Comparison of ENCODE assay signal across 1 cellular context in the genomic region with DNA sequence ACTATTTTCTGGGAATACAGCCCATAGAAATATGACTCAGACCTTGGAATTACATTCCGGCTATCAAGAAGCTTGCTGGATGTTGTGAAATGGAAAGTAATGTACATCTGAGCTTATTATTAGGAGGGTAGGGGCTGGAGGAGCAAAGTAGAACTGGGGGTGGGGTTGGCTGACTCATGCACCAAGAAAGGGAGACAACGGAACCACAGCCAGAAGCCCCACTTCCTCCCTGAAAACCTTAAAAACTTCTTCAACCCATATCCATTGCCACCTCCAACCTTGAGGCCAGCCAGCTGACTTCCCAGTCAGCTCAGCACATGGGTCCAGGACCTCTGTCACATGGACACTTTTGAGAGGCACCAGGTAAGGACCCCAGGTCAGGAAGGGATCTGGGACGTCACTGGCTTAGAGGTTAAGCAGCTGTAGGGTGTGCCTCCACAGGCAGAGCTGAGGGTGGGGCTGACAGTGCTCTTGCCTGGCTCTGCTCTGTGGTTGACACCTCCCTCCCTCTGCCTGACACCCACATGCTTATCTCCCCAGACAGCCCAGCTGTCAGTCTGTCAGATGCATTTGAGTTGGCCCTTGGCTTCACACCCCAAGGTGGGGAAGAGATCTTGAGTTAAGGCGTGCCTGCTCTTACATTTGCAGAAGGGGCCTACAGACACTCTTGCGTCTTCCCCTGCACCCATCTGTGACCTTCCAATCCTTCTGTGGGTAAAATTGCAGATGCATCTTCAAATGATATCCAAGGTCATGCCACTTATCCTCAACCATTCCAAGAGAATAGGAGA.
A peak's percentile ranks its signal among the peaks of the same experiment; 100 is the strongest.
TF ChIP-seq lines count a peak whose summit lies in the region.

No MANE protein-coding gene starts in this region.

TF ChIP-seq in K562, 482 proteins besides CTCF, POLR2A, EP300 and RAD21 (continued from another document and continues in another):
- TF ChIP-seq, protein P1, sequence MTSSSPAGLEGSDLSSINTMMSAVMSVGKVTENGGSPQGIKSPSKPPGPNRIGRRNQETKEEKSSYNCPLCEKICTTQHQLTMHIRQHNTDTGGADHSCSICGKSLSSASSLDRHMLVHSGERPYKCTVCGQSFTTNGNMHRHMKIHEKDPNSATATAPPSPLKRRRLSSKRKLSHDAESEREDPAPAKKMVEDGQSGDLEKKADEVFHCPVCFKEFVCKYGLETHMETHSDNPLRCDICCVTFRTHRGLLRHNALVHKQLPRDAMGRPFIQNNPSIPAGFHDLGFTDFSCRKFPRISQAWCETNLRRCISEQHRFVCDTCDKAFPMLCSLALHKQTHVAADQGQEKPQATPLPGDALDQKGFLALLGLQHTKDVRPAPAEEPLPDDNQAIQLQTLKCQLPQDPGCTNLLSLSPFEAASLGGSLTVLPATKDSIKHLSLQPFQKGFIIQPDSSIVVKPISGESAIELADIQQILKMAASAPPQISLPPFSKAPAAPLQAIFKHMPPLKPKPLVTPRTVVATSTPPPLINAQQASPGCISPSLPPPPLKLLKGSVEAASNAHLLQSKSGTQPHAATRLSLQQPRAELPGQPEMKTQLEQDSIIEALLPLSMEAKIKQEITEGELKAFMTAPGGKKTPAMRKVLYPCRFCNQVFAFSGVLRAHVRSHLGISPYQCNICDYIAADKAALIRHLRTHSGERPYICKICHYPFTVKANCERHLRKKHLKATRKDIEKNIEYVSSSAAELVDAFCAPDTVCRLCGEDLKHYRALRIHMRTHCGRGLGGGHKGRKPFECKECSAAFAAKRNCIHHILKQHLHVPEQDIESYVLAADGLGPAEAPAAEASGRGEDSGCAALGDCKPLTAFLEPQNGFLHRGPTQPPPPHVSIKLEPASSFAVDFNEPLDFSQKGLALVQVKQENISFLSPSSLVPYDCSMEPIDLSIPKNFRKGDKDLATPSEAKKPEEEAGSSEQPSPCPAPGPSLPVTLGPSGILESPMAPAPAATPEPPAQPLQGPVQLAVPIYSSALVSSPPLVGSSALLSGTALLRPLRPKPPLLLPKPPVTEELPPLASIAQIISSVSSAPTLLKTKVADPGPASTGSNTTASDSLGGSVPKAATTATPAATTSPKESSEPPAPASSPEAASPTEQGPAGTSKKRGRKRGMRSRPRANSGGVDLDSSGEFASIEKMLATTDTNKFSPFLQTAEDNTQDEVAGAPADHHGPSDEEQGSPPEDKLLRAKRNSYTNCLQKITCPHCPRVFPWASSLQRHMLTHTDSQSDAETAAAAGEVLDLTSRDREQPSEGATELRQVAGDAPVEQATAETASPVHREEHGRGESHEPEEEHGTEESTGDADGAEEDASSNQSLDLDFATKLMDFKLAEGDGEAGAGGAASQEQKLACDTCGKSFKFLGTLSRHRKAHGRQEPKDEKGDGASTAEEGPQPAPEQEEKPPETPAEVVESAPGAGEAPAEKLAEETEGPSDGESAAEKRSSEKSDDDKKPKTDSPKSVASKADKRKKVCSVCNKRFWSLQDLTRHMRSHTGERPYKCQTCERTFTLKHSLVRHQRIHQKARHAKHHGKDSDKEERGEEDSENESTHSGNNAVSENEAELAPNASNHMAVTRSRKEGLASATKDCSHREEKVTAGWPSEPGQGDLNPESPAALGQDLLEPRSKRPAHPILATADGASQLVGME (CRISPR knock-in tag; IDR thresholded peaks at IDR 0.05): peak; percentile 61; the same call in 1 of the 2 replicates
- TF ChIP-seq SMARCB1 (IDR thresholded peaks at IDR 0.05; ENCODE audit: insufficient read length, low read depth) (peak; percentile 87), SREBF2 (CRISPR knock-in tag; IDR thresholded peaks at IDR 0.05) (no peak), NR1H2 (CRISPR knock-in tag; IDR thresholded peaks at IDR 0.05) (no peak), MTA1 (IDR thresholded peaks at IDR 0.05; ENCODE audit: borderline replicate concordance) (peak; percentile 89), NFIX (CRISPR knock-in tag; IDR thresholded peaks at IDR 0.05; ENCODE audit: low read depth) (no peak), TSC22D4 (tag; IDR thresholded peaks at IDR 0.05) (no peak), RB1 (IDR thresholded peaks at IDR 0.05; ENCODE audit: low read depth) (peak; percentile 47; the same call in 1 of the 2 replicates), CBX5 (IDR thresholded peaks at IDR 0.05; ENCODE audit: borderline replicate concordance, low read depth) (peak; percentile 75; the same call in 1 of the 2 replicates), ARNT (IDR thresholded peaks at IDR 0.05) (no peak; a peak in 1 of 4 replicates), BRF1 (IDR thresholded peaks at IDR 0.05; ENCODE audit: borderline replicate concordance, extremely low read depth, insufficient read length) (no peak), MXI1 (IDR thresholded peaks at IDR 0.05; ENCODE audit: low read depth, low read length) (peak; percentile 92), BCL6 (CRISPR knock-in tag; IDR thresholded peaks at IDR 0.05) (no peak), MYBL2 (IDR thresholded peaks at IDR 0.05; ENCODE audit: low read depth) (no peak), MYBL2 (CRISPR knock-in tag; IDR thresholded peaks at IDR 0.05; ENCODE audit: borderline replicate concordance) (no peak), RFX7 (CRISPR knock-in tag; IDR thresholded peaks at IDR 0.05) (no peak), ZKSCAN3 (CRISPR knock-in tag; IDR thresholded peaks at IDR 0.05) (no peak), CEBPB (tag; IDR thresholded peaks at IDR 0.05) (peak; percentile 80), TEAD4 (IDR thresholded peaks at IDR 0.05; ENCODE audit: low read length) (peak; percentile 96), TEAD4 (CRISPR knock-in tag; IDR thresholded peaks at IDR 0.05; ENCODE audit: borderline replicate concordance) (no peak), TCFL5 (CRISPR knock-in tag; conservative IDR thresholded peaks at IDR 0.05) (no peak), OTX1 (CRISPR knock-in tag; IDR thresholded peaks at IDR 0.05) (peak; percentile 77; the same call in 1 of the 2 replicates), GTF2E2 (tag; IDR thresholded peaks at IDR 0.05) (no peak), MTA3 (IDR thresholded peaks at IDR 0.05; ENCODE audit: borderline replicate concordance) (peak; percentile 96), ZNF507 (tag; conservative IDR thresholded peaks at IDR 0.05) (no peak), NR2C2 (CRISPR knock-in tag; IDR thresholded peaks at IDR 0.05) (peak; percentile 74), NR2C2 (tag; IDR thresholded peaks at IDR 0.05) (peak; percentile 91), HDAC2 (IDR thresholded peaks at IDR 0.05) (peak; percentile 90), SETDB1 (IDR thresholded peaks at IDR 0.05; ENCODE audit: low read length) (no peak), MAZ (CRISPR knock-in tag; conservative IDR thresholded peaks at IDR 0.05 in 1 of 2, IDR thresholded peaks at IDR 0.05 in 1 of 2) (peak; percentile 98 to 100), E2F3 (CRISPR knock-in tag; IDR thresholded peaks at IDR 0.05) (no peak)
- TF ChIP-seq, protein P2, sequence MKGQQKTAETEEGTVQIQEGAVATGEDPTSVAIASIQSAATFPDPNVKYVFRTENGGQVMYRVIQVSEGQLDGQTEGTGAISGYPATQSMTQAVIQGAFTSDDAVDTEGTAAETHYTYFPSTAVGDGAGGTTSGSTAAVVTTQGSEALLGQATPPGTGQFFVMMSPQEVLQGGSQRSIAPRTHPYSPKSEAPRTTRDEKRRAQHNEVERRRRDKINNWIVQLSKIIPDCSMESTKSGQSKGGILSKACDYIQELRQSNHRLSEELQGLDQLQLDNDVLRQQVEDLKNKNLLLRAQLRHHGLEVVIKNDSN (CRISPR knock-in tag; IDR thresholded peaks at IDR 0.05): peak; percentile 76
- TF ChIP-seq, protein P3, sequence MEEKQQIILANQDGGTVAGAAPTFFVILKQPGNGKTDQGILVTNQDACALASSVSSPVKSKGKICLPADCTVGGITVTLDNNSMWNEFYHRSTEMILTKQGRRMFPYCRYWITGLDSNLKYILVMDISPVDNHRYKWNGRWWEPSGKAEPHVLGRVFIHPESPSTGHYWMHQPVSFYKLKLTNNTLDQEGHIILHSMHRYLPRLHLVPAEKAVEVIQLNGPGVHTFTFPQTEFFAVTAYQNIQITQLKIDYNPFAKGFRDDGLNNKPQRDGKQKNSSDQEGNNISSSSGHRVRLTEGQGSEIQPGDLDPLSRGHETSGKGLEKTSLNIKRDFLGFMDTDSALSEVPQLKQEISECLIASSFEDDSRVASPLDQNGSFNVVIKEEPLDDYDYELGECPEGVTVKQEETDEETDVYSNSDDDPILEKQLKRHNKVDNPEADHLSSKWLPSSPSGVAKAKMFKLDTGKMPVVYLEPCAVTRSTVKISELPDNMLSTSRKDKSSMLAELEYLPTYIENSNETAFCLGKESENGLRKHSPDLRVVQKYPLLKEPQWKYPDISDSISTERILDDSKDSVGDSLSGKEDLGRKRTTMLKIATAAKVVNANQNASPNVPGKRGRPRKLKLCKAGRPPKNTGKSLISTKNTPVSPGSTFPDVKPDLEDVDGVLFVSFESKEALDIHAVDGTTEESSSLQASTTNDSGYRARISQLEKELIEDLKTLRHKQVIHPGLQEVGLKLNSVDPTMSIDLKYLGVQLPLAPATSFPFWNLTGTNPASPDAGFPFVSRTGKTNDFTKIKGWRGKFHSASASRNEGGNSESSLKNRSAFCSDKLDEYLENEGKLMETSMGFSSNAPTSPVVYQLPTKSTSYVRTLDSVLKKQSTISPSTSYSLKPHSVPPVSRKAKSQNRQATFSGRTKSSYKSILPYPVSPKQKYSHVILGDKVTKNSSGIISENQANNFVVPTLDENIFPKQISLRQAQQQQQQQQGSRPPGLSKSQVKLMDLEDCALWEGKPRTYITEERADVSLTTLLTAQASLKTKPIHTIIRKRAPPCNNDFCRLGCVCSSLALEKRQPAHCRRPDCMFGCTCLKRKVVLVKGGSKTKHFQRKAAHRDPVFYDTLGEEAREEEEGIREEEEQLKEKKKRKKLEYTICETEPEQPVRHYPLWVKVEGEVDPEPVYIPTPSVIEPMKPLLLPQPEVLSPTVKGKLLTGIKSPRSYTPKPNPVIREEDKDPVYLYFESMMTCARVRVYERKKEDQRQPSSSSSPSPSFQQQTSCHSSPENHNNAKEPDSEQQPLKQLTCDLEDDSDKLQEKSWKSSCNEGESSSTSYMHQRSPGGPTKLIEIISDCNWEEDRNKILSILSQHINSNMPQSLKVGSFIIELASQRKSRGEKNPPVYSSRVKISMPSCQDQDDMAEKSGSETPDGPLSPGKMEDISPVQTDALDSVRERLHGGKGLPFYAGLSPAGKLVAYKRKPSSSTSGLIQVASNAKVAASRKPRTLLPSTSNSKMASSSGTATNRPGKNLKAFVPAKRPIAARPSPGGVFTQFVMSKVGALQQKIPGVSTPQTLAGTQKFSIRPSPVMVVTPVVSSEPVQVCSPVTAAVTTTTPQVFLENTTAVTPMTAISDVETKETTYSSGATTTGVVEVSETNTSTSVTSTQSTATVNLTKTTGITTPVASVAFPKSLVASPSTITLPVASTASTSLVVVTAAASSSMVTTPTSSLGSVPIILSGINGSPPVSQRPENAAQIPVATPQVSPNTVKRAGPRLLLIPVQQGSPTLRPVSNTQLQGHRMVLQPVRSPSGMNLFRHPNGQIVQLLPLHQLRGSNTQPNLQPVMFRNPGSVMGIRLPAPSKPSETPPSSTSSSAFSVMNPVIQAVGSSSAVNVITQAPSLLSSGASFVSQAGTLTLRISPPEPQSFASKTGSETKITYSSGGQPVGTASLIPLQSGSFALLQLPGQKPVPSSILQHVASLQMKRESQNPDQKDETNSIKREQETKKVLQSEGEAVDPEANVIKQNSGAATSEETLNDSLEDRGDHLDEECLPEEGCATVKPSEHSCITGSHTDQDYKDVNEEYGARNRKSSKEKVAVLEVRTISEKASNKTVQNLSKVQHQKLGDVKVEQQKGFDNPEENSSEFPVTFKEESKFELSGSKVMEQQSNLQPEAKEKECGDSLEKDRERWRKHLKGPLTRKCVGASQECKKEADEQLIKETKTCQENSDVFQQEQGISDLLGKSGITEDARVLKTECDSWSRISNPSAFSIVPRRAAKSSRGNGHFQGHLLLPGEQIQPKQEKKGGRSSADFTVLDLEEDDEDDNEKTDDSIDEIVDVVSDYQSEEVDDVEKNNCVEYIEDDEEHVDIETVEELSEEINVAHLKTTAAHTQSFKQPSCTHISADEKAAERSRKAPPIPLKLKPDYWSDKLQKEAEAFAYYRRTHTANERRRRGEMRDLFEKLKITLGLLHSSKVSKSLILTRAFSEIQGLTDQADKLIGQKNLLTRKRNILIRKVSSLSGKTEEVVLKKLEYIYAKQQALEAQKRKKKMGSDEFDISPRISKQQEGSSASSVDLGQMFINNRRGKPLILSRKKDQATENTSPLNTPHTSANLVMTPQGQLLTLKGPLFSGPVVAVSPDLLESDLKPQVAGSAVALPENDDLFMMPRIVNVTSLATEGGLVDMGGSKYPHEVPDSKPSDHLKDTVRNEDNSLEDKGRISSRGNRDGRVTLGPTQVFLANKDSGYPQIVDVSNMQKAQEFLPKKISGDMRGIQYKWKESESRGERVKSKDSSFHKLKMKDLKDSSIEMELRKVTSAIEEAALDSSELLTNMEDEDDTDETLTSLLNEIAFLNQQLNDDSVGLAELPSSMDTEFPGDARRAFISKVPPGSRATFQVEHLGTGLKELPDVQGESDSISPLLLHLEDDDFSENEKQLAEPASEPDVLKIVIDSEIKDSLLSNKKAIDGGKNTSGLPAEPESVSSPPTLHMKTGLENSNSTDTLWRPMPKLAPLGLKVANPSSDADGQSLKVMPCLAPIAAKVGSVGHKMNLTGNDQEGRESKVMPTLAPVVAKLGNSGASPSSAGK (IDR thresholded peaks at IDR 0.05): peak; percentile 97
- TF ChIP-seq, protein P4, sequence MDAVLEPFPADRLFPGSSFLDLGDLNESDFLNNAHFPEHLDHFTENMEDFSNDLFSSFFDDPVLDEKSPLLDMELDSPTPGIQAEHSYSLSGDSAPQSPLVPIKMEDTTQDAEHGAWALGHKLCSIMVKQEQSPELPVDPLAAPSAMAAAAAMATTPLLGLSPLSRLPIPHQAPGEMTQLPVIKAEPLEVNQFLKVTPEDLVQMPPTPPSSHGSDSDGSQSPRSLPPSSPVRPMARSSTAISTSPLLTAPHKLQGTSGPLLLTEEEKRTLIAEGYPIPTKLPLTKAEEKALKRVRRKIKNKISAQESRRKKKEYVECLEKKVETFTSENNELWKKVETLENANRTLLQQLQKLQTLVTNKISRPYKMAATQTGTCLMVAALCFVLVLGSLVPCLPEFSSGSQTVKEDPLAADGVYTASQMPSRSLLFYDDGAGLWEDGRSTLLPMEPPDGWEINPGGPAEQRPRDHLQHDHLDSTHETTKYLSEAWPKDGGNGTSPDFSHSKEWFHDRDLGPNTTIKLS (IDR thresholded peaks at IDR 0.05; ENCODE audit: borderline replicate concordance, low read depth): peak; percentile 79
- TF ChIP-seq, protein P5, sequence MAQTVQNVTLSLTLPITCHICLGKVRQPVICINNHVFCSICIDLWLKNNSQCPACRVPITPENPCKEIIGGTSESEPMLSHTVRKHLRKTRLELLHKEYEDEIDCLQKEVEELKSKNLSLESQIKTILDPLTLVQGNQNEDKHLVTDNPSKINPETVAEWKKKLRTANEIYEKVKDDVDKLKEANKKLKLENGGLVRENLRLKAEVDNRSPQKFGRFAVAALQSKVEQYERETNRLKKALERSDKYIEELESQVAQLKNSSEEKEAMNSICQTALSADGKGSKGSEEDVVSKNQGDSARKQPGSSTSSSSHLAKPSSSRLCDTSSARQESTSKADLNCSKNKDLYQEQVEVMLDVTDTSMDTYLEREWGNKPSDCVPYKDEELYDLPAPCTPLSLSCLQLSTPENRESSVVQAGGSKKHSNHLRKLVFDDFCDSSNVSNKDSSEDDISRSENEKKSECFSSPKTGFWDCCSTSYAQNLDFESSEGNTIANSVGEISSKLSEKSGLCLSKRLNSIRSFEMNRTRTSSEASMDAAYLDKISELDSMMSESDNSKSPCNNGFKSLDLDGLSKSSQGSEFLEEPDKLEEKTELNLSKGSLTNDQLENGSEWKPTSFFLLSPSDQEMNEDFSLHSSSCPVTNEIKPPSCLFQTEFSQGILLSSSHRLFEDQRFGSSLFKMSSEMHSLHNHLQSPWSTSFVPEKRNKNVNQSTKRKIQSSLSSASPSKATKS (CRISPR knock-in tag; IDR thresholded peaks at IDR 0.05): no peak
- TF ChIP-seq, protein P6, sequence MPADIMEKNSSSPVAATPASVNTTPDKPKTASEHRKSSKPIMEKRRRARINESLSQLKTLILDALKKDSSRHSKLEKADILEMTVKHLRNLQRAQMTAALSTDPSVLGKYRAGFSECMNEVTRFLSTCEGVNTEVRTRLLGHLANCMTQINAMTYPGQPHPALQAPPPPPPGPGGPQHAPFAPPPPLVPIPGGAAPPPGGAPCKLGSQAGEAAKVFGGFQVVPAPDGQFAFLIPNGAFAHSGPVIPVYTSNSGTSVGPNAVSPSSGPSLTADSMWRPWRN (IDR thresholded peaks at IDR 0.05; ENCODE audit: low read depth): peak; percentile 49; the same call in 1 of the 2 replicates
